9 cellular contexts compared by ENCODE assay signal in the genomic region with DNA sequence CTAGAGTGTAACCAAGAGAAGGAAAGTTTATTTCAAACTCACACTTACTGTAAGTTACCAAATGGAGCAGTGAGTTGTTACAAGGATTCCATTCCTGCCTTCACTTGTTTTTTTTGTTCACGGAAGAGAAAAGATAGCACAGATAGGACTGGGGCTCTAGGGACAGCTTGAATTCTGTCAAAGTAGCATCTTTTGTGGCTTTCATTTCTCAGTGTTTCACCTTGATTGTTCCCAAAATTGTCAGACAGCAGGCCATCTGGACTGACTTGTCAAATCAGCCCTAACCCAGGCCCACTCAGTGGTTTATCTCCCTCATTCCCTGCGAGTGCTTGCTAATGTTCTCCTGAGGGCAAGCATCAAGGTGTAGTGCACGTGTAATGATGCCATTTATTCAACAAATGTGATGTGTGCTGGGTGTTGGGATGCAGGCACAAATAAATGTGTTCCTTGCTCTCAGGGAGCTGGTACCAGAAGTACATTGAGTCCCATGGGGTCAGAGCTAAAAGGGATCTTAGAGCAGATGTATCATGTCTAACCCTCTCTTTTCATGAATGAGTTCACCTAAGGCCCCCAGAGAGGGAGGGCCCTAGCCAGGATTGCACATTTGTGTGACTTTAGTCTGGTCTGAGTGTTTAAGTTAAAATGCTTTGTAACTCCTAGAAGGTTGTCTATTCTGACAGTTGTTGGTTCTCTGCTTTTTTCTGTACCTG. TPM values are rescaled to one million over a fixed set of nuclear protein-coding genes. Genes with fewer than 3 reads are reported as not detected.
A peak's percentile ranks its signal among the peaks of the same experiment; 100 is the strongest.
DNase-seq lines count a peak whose midpoint lies in the region; ATAC-seq and TF ChIP-seq lines count a peak whose summit lies in the region.
"Had no signal": no experiment of that assay in that cellular context is flagged by ENCODE, and none has a peak within 500 bp of the region (broad histone marks: within the 10 kb centered on the region; RNA-seq: fewer than 3 reads in every experiment).

No MANE protein-coding gene starts in this region.

- 84% methylated on average over 3 of the region's 3 CpGs for WGBS in esophagus muscularis mucosa

- CTCF ChIA-PET in PC-3 (lab: Charles Lee) = no interaction called here

- H3K4me2 ChIP-seq in PC-3 (ENCODE audit: low read length) (peak overlapping the region; percentile 36), osteoblast (ENCODE audit: insufficient read depth, low read length) (peak overlapping the region; percentile 66)

- peaks cover 6% of the 10 kb centered on the region for H3F3A ChIP-seq in PC-3 (ENCODE audit: low read length, unreplicated experiment)

- TF ChIP-seq CTCF in PC-3 (conservative IDR thresholded peaks at IDR 0.05; ENCODE audit: low read depth, low read length) (no peak), osteoblast (IDR thresholded peaks at IDR 0.05; ENCODE audit: extremely low read depth, low read depth, low read length) (no peak), esophagus muscularis mucosa (IDR thresholded peaks at IDR 0.05) (no peak)

- intact Hi-C loops in PC-3 (cut with micrococcal nuclease) (loop anchor here (1.0 kb wide), 1 partner anchor 49 kb away; no protein-coding TSS in a partner anchor), esophagus muscularis mucosa (cut with DNase I) (no loop called here)

- ATAC-seq in PC-3 = no peak

- H3K27me3 ChIP-seq in PC-3 (ENCODE audit: low read length) = no peaks in the 10 kb centered on the region
- no peaks in the 10 kb centered on the region for H3K27me3 ChIP-seq in osteoblast (ENCODE audit: insufficient read depth, low read length)
- no peaks in the 10 kb centered on the region for H3K27me3 ChIP-seq in esophagus muscularis mucosa

- DNase-seq in Daoy (ENCODE audit: low read depth) = peak; percentile 21
- no peak for DNase-seq in PC-3
- peak; percentile 45 for DNase-seq in cerebellum (ENCODE audit: low spot score)
- peak; percentile 63 for DNase-seq in osteoblast (ENCODE audit: insufficient read length, low spot score, missing footprints)
- no peak for DNase-seq in A172 (ENCODE audit: low spot score)
- DNase-seq in esophagus muscularis mucosa (ENCODE audit: extremely low spot score) = no peak
- DNase-seq in NCI-H1436 (lab: John Stamatoyannopoulos, UW) = no peak
- no peak for DNase-seq in foreskin melanocyte
- DNase-seq: AML-193 had no signal

- no peaks in the 10 kb centered on the region for H3K9me2 ChIP-seq in PC-3 (replicated peaks; ENCODE audit: low read length)

- peak overlapping the region; percentile 77 for H3K9ac ChIP-seq in PC-3 (ENCODE audit: low read length)

- H3K4me1 ChIP-seq in PC-3 (ENCODE audit: insufficient read depth, low read length) (peaks cover 46% of the 10 kb centered on the region), osteoblast (ENCODE audit: insufficient read depth, low read length) (peaks cover 54% of the 10 kb centered on the region), esophagus muscularis mucosa (peaks cover 34 to 55% (median 46%) of the 10 kb centered on the region in 4 donors)

- TF ChIP-seq EP300 in esophagus muscularis mucosa (IDR thresholded peaks at IDR 0.05) = no peak

- no peak for TF ChIP-seq POLR2A in esophagus muscularis mucosa (IDR thresholded peaks at IDR 0.05; ENCODE audit: low read depth)

- H3K9me3 ChIP-seq in PC-3 (ENCODE audit: low read length) = no peaks in the 10 kb centered on the region
- no peaks in the 10 kb centered on the region for H3K9me3 ChIP-seq in osteoblast (ENCODE audit: low read depth, low read length)
- H3K9me3 ChIP-seq in esophagus muscularis mucosa = no peaks in the 10 kb centered on the region

- H3K4me3 ChIP-seq in PC-3 (ENCODE audit: low read length) (no peak overlapping the region), osteoblast (ENCODE audit: insufficient read depth, low read length) (peak overlapping the region; percentile 24), esophagus muscularis mucosa (no peak overlapping the region)

- H3K36me3 ChIP-seq in PC-3 (ENCODE audit: low read depth, low read length) (no peaks in the 10 kb centered on the region), osteoblast (ENCODE audit: insufficient read depth, low read length) (peaks cover 9% of the 10 kb centered on the region), esophagus muscularis mucosa (peaks cover 0 to 23% (median 13%) of the 10 kb centered on the region in 4 donors)

- peak overlapping the region; percentile 92 for H3K27ac ChIP-seq in PC-3 (ENCODE audit: low read length)
- H3K27ac ChIP-seq in osteoblast (ENCODE audit: low read depth, low read length) = peak overlapping the region; percentile 96
- H3K27ac ChIP-seq in esophagus muscularis mucosa (replicated peaks in 1 of 4) = peak overlapping the region in 1 of 4 donors; percentile 6

- POLR2A ChIA-PET in PC-3 (lab: Charles Lee; ENCODE audit: unreplicated experiment) = interaction anchor here (0.5 kb wide), 1 partner anchor 49 kb away, joined by 3 read pairs; no protein-coding TSS in a partner anchor

- H3K79me2 ChIP-seq in PC-3 (ENCODE audit: low read length) (no peaks in the 10 kb centered on the region), osteoblast (ENCODE audit: insufficient read depth, low read length) (peaks cover 6% of the 10 kb centered on the region)

- H2AFZ ChIP-seq in PC-3 (ENCODE audit: low read length) (no peak overlapping the region), osteoblast (ENCODE audit: low read length) (peak overlapping the region; percentile 15)

- H4K20me1 ChIP-seq in PC-3 (ENCODE audit: low read length) = no peaks in the 10 kb centered on the region
- H4K20me1 ChIP-seq in osteoblast (ENCODE audit: insufficient read depth, low read length) = no peaks in the 10 kb centered on the region

- BruUV-seq in PC-3 (replicated peaks; lab: Mats Ljungman, UMichigan) = TSS peak; percentile 62

RNA-seq across cellular contexts. Expression of a gene that starts 49.1 kb away (rescaled TPM):
- total RNA-seq in Daoy (2014; rRNA removed; shearing (Covaris generic)) = 115 and 119 TPM in 2 replicates
- 103 and 140 TPM in 2 replicates for total RNA-seq in PC-3 (2014; rRNA removed)
- total RNA-seq in cerebellum = 44.9 TPM
- 68.4 and 78.2 TPM in 2 replicates for total RNA-seq in osteoblast
- total RNA-seq in A172 (2014; rRNA removed; shearing (Covaris generic)) = 141 and 170 TPM in 2 replicates
- total RNA-seq in esophagus muscularis mucosa = 100 to 1,000 TPM; 100 to 138 (median 122) TPM

RNA-seq across cellular contexts. Expression of a gene that starts 51.8 kb away (rescaled TPM):
- 23.6 and 33.7 TPM in 2 replicates for total RNA-seq in Daoy (2014; rRNA removed; shearing (Covaris generic))
- total RNA-seq in PC-3 (2014; rRNA removed) = 11.1 and 14.5 TPM in 2 replicates
- total RNA-seq in cerebellum = 39.8 TPM
- total RNA-seq in osteoblast = 77.4 and 87.8 TPM in 2 replicates
- total RNA-seq in A172 (2014; rRNA removed; shearing (Covaris generic)) = 9.3 and 15.2 TPM in 2 replicates
- 10 to 100 TPM; 28.2 to 35.3 (median 30.3) TPM for total RNA-seq in esophagus muscularis mucosa

Comparison
In these comparisons a context has a peak if more than half of its experiments do, and no peak if none do; other contexts are left out.
1. DNase-seq: peak in Daoy (single experiment), cerebellum (single experiment) and osteoblast (single experiment); none in PC-3 (single experiment), A172 (single experiment), esophagus muscularis mucosa (single experiment), NCI-H1436 (single experiment) and foreskin melanocyte (single experiment).